1 cellular context compared by ENCODE assay signal in genomic region chr4:106315968-106316772, GRCh38.
TF ChIP-seq lines count a peak whose summit lies in the region.

Gene AIMP1, plus strand, starts transcription at chr4:106316550. Its CDS starts 8,460 bp downstream, at chr4:106325010.
Gene TBCK, minus strand, starts transcription at chr4:106316209. Its CDS starts 7,249 bp downstream, at chr4:106308960.

TF ChIP-seq in HepG2, 621 proteins besides CTCF, POLR2A, EP300 and RAD21 (continued from another document and continues in another):
- TF ChIP-seq HDAC2 (CRISPR knock-in tag; IDR thresholded peaks at IDR 0.05) (no peak), ZBTB37 (CRISPR knock-in tag; IDR thresholded peaks at IDR 0.05) (no peak), ZNF225 (CRISPR knock-in tag; IDR thresholded peaks at IDR 0.05) (peak; percentile 54; the same call in 1 of the 2 replicates), SALL1 (CRISPR knock-in tag; IDR thresholded peaks at IDR 0.05) (peak; percentile 81), FOXK2 (IDR thresholded peaks at IDR 0.05) (peak; percentile 37; the same call in 1 of the 2 replicates), RNF219 (CRISPR knock-in tag; IDR thresholded peaks at IDR 0.05) (no peak), ZNF317 (CRISPR knock-in tag; IDR thresholded peaks at IDR 0.05) (no peak), HNRNPUL1 (IDR thresholded peaks at IDR 0.05; ENCODE audit: low read depth, low read length) (no peak), KDM2A (CRISPR knock-in tag; IDR thresholded peaks at IDR 0.05; ENCODE audit: borderline replicate concordance, low read depth) (no peak; the same call in 1 of the 2 replicates), PHF8 (CRISPR knock-in tag; IDR thresholded peaks at IDR 0.05) (peak; percentile 81), NCOA1 (CRISPR knock-in tag; IDR thresholded peaks at IDR 0.05) (0 out of 2 replicates have a peak, but pooled peaks have one; percentile 9), MYC (CRISPR knock-in tag; IDR thresholded peaks at IDR 0.05; ENCODE audit: borderline replicate concordance) (no peak; the same call in 1 of the 2 replicates), KDM6A (CRISPR knock-in tag; IDR thresholded peaks at IDR 0.05; ENCODE audit: low read depth) (no peak), TRIM22 (IDR thresholded peaks at IDR 0.05) (no peak), ZSCAN30 (CRISPR knock-in tag; IDR thresholded peaks at IDR 0.05) (0 out of 2 replicates have a peak, but pooled peaks have one; percentile 43), ZNF34 (CRISPR knock-in tag; IDR thresholded peaks at IDR 0.05; ENCODE audit: borderline replicate concordance) (peak; percentile 82; the same call in 1 of the 2 replicates), NFKBIZ (CRISPR knock-in tag; IDR thresholded peaks at IDR 0.05) (no peak; the same call in 1 of the 2 replicates), NFATC3 (CRISPR knock-in tag; IDR thresholded peaks at IDR 0.05) (no peak; the same call in 1 of the 2 replicates), TSC22D2 (CRISPR knock-in tag; IDR thresholded peaks at IDR 0.05; ENCODE audit: borderline replicate concordance) (no peak), MEIS2 (CRISPR knock-in tag; IDR thresholded peaks at IDR 0.05) (no peak; the same call in 1 of the 2 replicates), ZNF329 (CRISPR knock-in tag; IDR thresholded peaks at IDR 0.05; ENCODE audit: low read depth) (peak; percentile 75), TAF1 (CRISPR knock-in tag; IDR thresholded peaks at IDR 0.05) (peak; percentile 80), MAFK (conservative IDR thresholded peaks at IDR 0.05 in 1 of 2, IDR thresholded peaks at IDR 0.05 in 1 of 2; ENCODE audit: low read length in 2 of 2) (no peak), ZNF572 (CRISPR knock-in tag; IDR thresholded peaks at IDR 0.05) (no peak; the same call in 1 of the 2 replicates), ZNF678 (CRISPR knock-in tag; IDR thresholded peaks at IDR 0.05) (no peak), HNF4G (IDR thresholded peaks at IDR 0.05; ENCODE audit: borderline replicate concordance, low read depth, low read length) (peak; percentile 17; the same call in 1 of the 2 replicates), HNF4G (CRISPR knock-in tag; IDR thresholded peaks at IDR 0.05; ENCODE audit: borderline replicate concordance, low read depth) (no peak), ZNF530 (CRISPR knock-in tag; IDR thresholded peaks at IDR 0.05; ENCODE audit: low read depth) (no peak), ZNF816 (CRISPR knock-in tag; IDR thresholded peaks at IDR 0.05; ENCODE audit: borderline replicate concordance) (no peak), PCBP1 (IDR thresholded peaks at IDR 0.05; ENCODE audit: borderline replicate concordance, low read depth, low read length) (peak; percentile 84; the same call in 1 of the 2 replicates), SNAPC4 (CRISPR knock-in tag; IDR thresholded peaks at IDR 0.05) (0 out of 2 replicates have a peak, but pooled peaks have one; percentile 40), ADNP (CRISPR knock-in tag; IDR thresholded peaks at IDR 0.05) (no peak), ZFP62 (CRISPR knock-in tag; IDR thresholded peaks at IDR 0.05) (no peak), TBX3 (IDR thresholded peaks at IDR 0.05; ENCODE audit: borderline replicate concordance) (no peak), ATF7-NPFF (CRISPR knock-in tag; IDR thresholded peaks at IDR 0.05; ENCODE audit: low read depth) (peak; percentile 35; the same call in 1 of the 2 replicates), POGK (CRISPR knock-in tag; conservative IDR thresholded peaks at IDR 0.05) (no peak; the same call in 1 of the 2 replicates), SNAI1 (CRISPR knock-in tag; IDR thresholded peaks at IDR 0.05; ENCODE audit: borderline replicate concordance) (no peak), SKI (IDR thresholded peaks at IDR 0.05; ENCODE audit: partially characterized antibody) (peak; percentile 10), ZNF841 (CRISPR knock-in tag; IDR thresholded peaks at IDR 0.05; ENCODE audit: borderline replicate concordance) (no peak), ZNF775 (CRISPR knock-in tag; IDR thresholded peaks at IDR 0.05; ENCODE audit: borderline replicate concordance) (no peak; the same call in 1 of the 2 replicates), ZNF343 (CRISPR knock-in tag; IDR thresholded peaks at IDR 0.05) (no peak; the same call in 1 of the 2 replicates), GABPB1 (CRISPR knock-in tag; IDR thresholded peaks at IDR 0.05) (peak; percentile 77), ETS1 (CRISPR knock-in tag; IDR thresholded peaks at IDR 0.05) (no peak), RFX5 (IDR thresholded peaks at IDR 0.05; ENCODE audit: low read depth, low read length) (peak; percentile 45; the same call in 1 of the 2 replicates), ZNF224 (CRISPR knock-in tag; IDR thresholded peaks at IDR 0.05) (peak; percentile 95; the same call in 1 of the 2 replicates), CREM (IDR thresholded peaks at IDR 0.05) (peak; percentile 97), CREM (CRISPR knock-in tag; IDR thresholded peaks at IDR 0.05) (no peak; the same call in 1 of the 2 replicates), ZNF605 (CRISPR knock-in tag; IDR thresholded peaks at IDR 0.05) (peak; percentile 59), ZNF138 (CRISPR knock-in tag; IDR thresholded peaks at IDR 0.05; ENCODE audit: low read depth) (0 out of 2 replicates have a peak, but pooled peaks have one; percentile 36), ZNF781 (CRISPR knock-in tag; IDR thresholded peaks at IDR 0.05; ENCODE audit: borderline replicate concordance, not compliant biosample characterization) (peak; percentile 22)
- TF ChIP-seq, protein P1, sequence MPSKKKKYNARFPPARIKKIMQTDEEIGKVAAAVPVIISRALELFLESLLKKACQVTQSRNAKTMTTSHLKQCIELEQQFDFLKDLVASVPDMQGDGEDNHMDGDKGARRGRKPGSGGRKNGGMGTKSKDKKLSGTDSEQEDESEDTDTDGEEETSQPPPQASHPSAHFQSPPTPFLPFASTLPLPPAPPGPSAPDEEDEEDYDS (CRISPR knock-in tag; IDR thresholded peaks at IDR 0.05), result peak; percentile 50; the same call in 1 of the 2 replicates
- TF ChIP-seq, protein P2, sequence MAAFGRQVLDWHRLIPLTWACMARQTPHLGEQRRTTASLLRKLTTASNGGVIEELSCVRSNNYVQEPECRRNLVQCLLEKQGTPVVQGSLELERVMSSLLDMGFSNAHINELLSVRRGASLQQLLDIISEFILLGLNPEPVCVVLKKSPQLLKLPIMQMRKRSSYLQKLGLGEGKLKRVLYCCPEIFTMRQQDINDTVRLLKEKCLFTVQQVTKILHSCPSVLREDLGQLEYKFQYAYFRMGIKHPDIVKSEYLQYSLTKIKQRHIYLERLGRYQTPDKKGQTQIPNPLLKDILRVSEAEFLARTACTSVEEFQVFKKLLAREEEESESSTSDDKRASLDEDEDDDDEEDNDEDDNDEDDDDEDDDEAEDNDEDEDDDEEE (CRISPR knock-in tag; IDR thresholded peaks at IDR 0.05), result 0 out of 2 replicates have a peak, but pooled peaks have one; percentile 39
- TF ChIP-seq, protein P3, sequence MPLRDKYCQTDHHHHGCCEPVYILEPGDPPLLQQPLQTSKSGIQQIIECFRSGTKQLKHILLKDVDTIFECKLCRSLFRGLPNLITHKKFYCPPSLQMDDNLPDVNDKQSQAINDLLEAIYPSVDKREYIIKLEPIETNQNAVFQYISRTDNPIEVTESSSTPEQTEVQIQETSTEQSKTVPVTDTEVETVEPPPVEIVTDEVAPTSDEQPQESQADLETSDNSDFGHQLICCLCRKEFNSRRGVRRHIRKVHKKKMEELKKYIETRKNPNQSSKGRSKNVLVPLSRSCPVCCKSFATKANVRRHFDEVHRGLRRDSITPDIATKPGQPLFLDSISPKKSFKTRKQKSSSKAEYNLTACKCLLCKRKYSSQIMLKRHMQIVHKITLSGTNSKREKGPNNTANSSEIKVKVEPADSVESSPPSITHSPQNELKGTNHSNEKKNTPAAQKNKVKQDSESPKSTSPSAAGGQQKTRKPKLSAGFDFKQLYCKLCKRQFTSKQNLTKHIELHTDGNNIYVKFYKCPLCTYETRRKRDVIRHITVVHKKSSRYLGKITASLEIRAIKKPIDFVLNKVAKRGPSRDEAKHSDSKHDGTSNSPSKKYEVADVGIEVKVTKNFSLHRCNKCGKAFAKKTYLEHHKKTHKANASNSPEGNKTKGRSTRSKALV (CRISPR knock-in tag; IDR thresholded peaks at IDR 0.05), result no peak
